In the genomic region with DNA sequence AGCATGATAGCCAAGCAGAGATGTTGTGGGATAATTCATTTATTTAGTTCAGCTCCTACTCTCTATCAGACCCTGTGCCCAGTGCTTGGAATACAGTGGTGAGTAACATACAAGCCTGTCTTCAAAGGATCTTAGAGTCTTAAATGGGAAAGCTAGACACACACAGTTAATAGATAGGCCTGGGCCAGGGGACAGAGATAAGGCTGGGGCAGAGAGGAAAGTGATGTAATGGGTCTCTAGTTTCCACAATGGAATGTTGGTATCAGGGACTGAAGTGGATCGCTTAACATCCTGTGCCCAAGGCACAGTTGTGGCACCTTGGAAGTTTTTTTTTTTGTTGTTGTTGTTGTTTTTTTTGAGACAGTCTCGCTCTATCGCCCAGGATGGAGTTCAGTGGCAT, we compare ENCODE assay signal across 9 cellular contexts.
"Had no signal": no experiment of that assay in that cellular context is flagged by ENCODE, and none has a peak within 500 bp of the region (broad histone marks: within the 10 kb centered on the region; RNA-seq: fewer than 3 reads in every experiment).

No MANE protein-coding gene starts in this region.

- H3K4me3 Mint-ChIP-seq: GM23338, HFFc6 had no signal

- H3K9me3 Mint-ChIP-seq: GM23338, HFFc6 had no signal

- H3K27ac ChIP-seq: GM23248 had no signal

- H3K36me3 ChIP-seq: HAP-1 had no signal

- H3K9me3 ChIP-seq: HAP-1 had no signal

- DNase-seq: GM23248, GOT3, H7, H9, HCEC 1CT, HFFc6 had no signal

- H2AFZ ChIP-seq: GM23248, GM23338 had no signal

- H3K27ac Mint-ChIP-seq: GM23338, H9, HFFc6 had no signal

- H3K4me2 ChIP-seq: GM23338 had no signal

- ATAC-seq: GM23338, HCT116 had no signal

- H3K4me3 ChIP-seq: GM23248, GM23338, HAP-1 had no signal
